ENCODE assay signal across 10 cellular contexts in genomic region chr16:89573826-89574680, GRCh38. TPM values are rescaled to one million over a fixed set of nuclear protein-coding genes. Genes with fewer than 3 reads are reported as not detected.
DNase-seq lines count a peak whose midpoint lies in the region; ATAC-seq and TF ChIP-seq lines count a peak whose summit lies in the region.
"Had no signal": no experiment of that assay in that cellular context is flagged by ENCODE, and none has a peak within 500 bp of the region (broad histone marks: within the 10 kb centered on the region; RNA-seq: fewer than 3 reads in every experiment).

No MANE protein-coding gene starts in this region.

- 77% methylated on average over 25 of the region's 31 CpGs for WGBS in hepatocyte (ENCODE audit: low lambda C conversion rate, missing lambda C conversion rate)

- no peaks in the 10 kb centered on the region for H3K79me2 ChIP-seq in hepatocyte

- peak overlapping the region; percentile 32 for H3K27ac Mint-ChIP-seq in activated naive CD4-positive, alpha-beta T cell treated with anti-CD3 and anti-CD28 coated beads, Interleukin-2, amount 50 U/mL, for 24 hours
- no peak overlapping the region for H3K27ac Mint-ChIP-seq in activated naive CD4-positive, alpha-beta T cell treated with anti-CD3 and anti-CD28 coated beads, Interleukin-2, amount 10 ng/mL, durations not matched to agents 7 days and 5 days
- H3K27ac Mint-ChIP-seq in stimulated activated naive B cell treated with anti-CD40 and anti-IgM and Interleukin-4, amounts not matched to agents 10 μg/mL and 1 μg/mL and 100 μg/mL, for 72 hours: no peak overlapping the region

- H3K27me3 ChIP-seq in hepatocyte: peaks cover 25% of the 10 kb centered on the region

- H3K27ac ChIP-seq in hepatocyte: no peak overlapping the region
- H3K27ac ChIP-seq: left lung had no signal

- peaks cover 8% of the 10 kb centered on the region for H3K27me3 Mint-ChIP-seq in activated naive CD4-positive, alpha-beta T cell treated with anti-CD3 and anti-CD28 coated beads, Interleukin-2, amount 50 U/mL, for 24 hours
- peaks cover 74% of the 10 kb centered on the region for H3K27me3 Mint-ChIP-seq in activated naive CD4-positive, alpha-beta T cell treated with anti-CD3 and anti-CD28 coated beads, Interleukin-2, amount 10 ng/mL, durations not matched to agents 7 days and 5 days
- peaks cover 15 to 30% of the 10 kb centered on the region in 2 donors for H3K27me3 Mint-ChIP-seq in stimulated activated naive B cell treated with anti-CD40 and anti-IgM and Interleukin-4, amounts not matched to agents 10 μg/mL and 1 μg/mL and 100 μg/mL, for 72 hours

- H3K36me3 ChIP-seq in hepatocyte (replicated peaks; ENCODE audit: insufficient read depth, low read depth): no peaks in the 10 kb centered on the region
- H3K36me3 ChIP-seq: left lung had no signal

- CTCF ChIA-PET in activated naive CD4-positive, alpha-beta T cell treated with anti-CD3 and anti-CD28 coated beads, Interleukin-2, amount 10 ng/mL, durations not matched to agents 7 days and 5 days (lab: Charles Lee): interaction anchor here (0.9 kb wide), 1 partner anchor 10 kb away, joined by 5 read pairs; no protein-coding TSS in a partner anchor
- CTCF ChIA-PET in HEK293T (lab: Yijun Ruan, JAX): no interaction called here

- no peaks in the 10 kb centered on the region for H3K36me3 Mint-ChIP-seq in activated naive CD4-positive, alpha-beta T cell treated with anti-CD3 and anti-CD28 coated beads, Interleukin-2, amount 50 U/mL, for 24 hours
- H3K36me3 Mint-ChIP-seq in activated naive CD4-positive, alpha-beta T cell treated with anti-CD3 and anti-CD28 coated beads, Interleukin-2, amount 10 ng/mL, durations not matched to agents 7 days and 5 days: no peaks in the 10 kb centered on the region
- peaks cover 1 to 4% of the 10 kb centered on the region in 2 donors for H3K36me3 Mint-ChIP-seq in stimulated activated naive B cell treated with anti-CD40 and anti-IgM and Interleukin-4, amounts not matched to agents 10 μg/mL and 1 μg/mL and 100 μg/mL, for 72 hours

- H3K4me3 ChIP-seq in hepatocyte: no peak overlapping the region

- POLR2A ChIA-PET in HEK293T (lab: Yijun Ruan, JAX): no interaction called here

- no peak for ATAC-seq in stimulated activated naive B cell treated with anti-CD40 and anti-IgM and Interleukin-4, amounts not matched to agents 10 μg/mL and 1 μg/mL and 100 μg/mL, for 72 hours (replicated peaks)

- TF ChIP-seq CTCF in hepatocyte (IDR thresholded peaks at IDR 0.05; ENCODE audit: poor library complexity): no peak

- no peaks in the 10 kb centered on the region for H3K9me3 ChIP-seq in hepatocyte (ENCODE audit: low read depth)
- H3K9me3 ChIP-seq: left lung had no signal

- H3K4me2 ChIP-seq in hepatocyte: peak overlapping the region; percentile 84

- DNase-seq in activated naive CD4-positive, alpha-beta T cell treated with anti-CD3 and anti-CD28 coated beads, Interleukin-2, amount 10 ng/mL, durations not matched to agents 7 days and 5 days: no peak
- DNase-seq in RKO (ENCODE audit: low spot score) (peak; percentile 57), hepatocyte (ENCODE audit: low spot score) (no peak), HK-2 (ENCODE audit: unreplicated experiment) (no peak), HEK293T (ENCODE audit: extremely low spot score) (no peak)
- no peak for DNase-seq in stimulated activated naive B cell treated with anti-CD40 and anti-IgM and Interleukin-4, amounts not matched to agents 10 μg/mL and 1 μg/mL and 100 μg/mL, for 72 hours
- DNase-seq in stimulated activated CD4-positive, alpha-beta T cell treated with anti-CD3 and anti-CD28 coated beads, Interleukin-4, amount 100 ng/mL, for 4 hours: no peak
- DNase-seq: left lung had no signal

- peaks cover 21% of the 10 kb centered on the region for H3K4me1 ChIP-seq in hepatocyte (ENCODE audit: insufficient read depth)

- no peaks in the 10 kb centered on the region for H3K9me3 Mint-ChIP-seq in activated naive CD4-positive, alpha-beta T cell treated with anti-CD3 and anti-CD28 coated beads, Interleukin-2, amount 50 U/mL, for 24 hours
- H3K9me3 Mint-ChIP-seq in activated naive CD4-positive, alpha-beta T cell treated with anti-CD3 and anti-CD28 coated beads, Interleukin-2, amount 10 ng/mL, durations not matched to agents 7 days and 5 days: no peaks in the 10 kb centered on the region
- no peaks in the 10 kb centered on the region for H3K9me3 Mint-ChIP-seq in stimulated activated naive B cell treated with anti-CD40 and anti-IgM and Interleukin-4, amounts not matched to agents 10 μg/mL and 1 μg/mL and 100 μg/mL, for 72 hours

- H3K4me3 Mint-ChIP-seq in activated naive CD4-positive, alpha-beta T cell treated with anti-CD3 and anti-CD28 coated beads, Interleukin-2, amount 50 U/mL, for 24 hours: peak overlapping the region; percentile 17
- no peak overlapping the region for H3K4me3 Mint-ChIP-seq in activated naive CD4-positive, alpha-beta T cell treated with anti-CD3 and anti-CD28 coated beads, Interleukin-2, amount 10 ng/mL, durations not matched to agents 7 days and 5 days
- peak overlapping the region; percentile 47 to 69 for H3K4me3 Mint-ChIP-seq in stimulated activated naive B cell treated with anti-CD40 and anti-IgM and Interleukin-4, amounts not matched to agents 10 μg/mL and 1 μg/mL and 100 μg/mL, for 72 hours

- no peaks in the 10 kb centered on the region for H4K20me1 ChIP-seq in hepatocyte (ENCODE audit: insufficient read depth, poor library complexity, severe bottlenecking)

- no peaks in the 10 kb centered on the region for H3K9me2 ChIP-seq in hepatocyte (replicated peaks; ENCODE audit: insufficient read depth)

- no peak overlapping the region for H2AFZ ChIP-seq in hepatocyte

- H3K4me1 Mint-ChIP-seq in activated naive CD4-positive, alpha-beta T cell treated with anti-CD3 and anti-CD28 coated beads, Interleukin-2, amount 50 U/mL, for 24 hours: peaks cover 23% of the 10 kb centered on the region
- peaks cover 28% of the 10 kb centered on the region for H3K4me1 Mint-ChIP-seq in activated naive CD4-positive, alpha-beta T cell treated with anti-CD3 and anti-CD28 coated beads, Interleukin-2, amount 10 ng/mL, durations not matched to agents 7 days and 5 days
- peaks cover 19 to 29% of the 10 kb centered on the region in 2 donors for H3K4me1 Mint-ChIP-seq in stimulated activated naive B cell treated with anti-CD40 and anti-IgM and Interleukin-4, amounts not matched to agents 10 μg/mL and 1 μg/mL and 100 μg/mL, for 72 hours

TF ChIP-seq in HEK293T, 16 proteins besides CTCF, POLR2A, EP300 and RAD21:
- TF ChIP-seq L3MBTL2 (conservative IDR thresholded peaks at IDR 0.05) (no peak), CTBP1 (IDR thresholded peaks at IDR 0.05; ENCODE audit: borderline replicate concordance) (no peak), LEF1 (IDR thresholded peaks at IDR 0.05; ENCODE audit: borderline replicate concordance) (no peak), NFRKB (IDR thresholded peaks at IDR 0.05) (no peak), SP1 (IDR thresholded peaks at IDR 0.05) (no peak), FOXK2 (IDR thresholded peaks at IDR 0.05) (no peak), ELF4 (IDR thresholded peaks at IDR 0.05) (no peak), TARDBP (IDR thresholded peaks at IDR 0.05) (no peak), SUZ12 (IDR thresholded peaks at IDR 0.05) (no peak), FOXM1 (IDR thresholded peaks at IDR 0.05; ENCODE audit: borderline replicate concordance) (no peak), PKNOX1 (IDR thresholded peaks at IDR 0.05) (no peak), BHLHE40 (IDR thresholded peaks at IDR 0.05; ENCODE audit: borderline replicate concordance) (no peak), HDGF (IDR thresholded peaks at IDR 0.05; ENCODE audit: borderline replicate concordance) (no peak), FOXA1 (IDR thresholded peaks at IDR 0.05) (no peak), ARNT (IDR thresholded peaks at IDR 0.05) (no peak), ZNF384 (IDR thresholded peaks at IDR 0.05) (no peak)

RNA-seq across cellular contexts. Expression of gene CPNE7, which starts 1.5 kb away (rescaled TPM):
- 6.6 and 8.7 TPM in 2 replicates for total RNA-seq in hepatocyte
- 24.8 and 32.2 TPM in 2 replicates for polyA plus RNA-seq in hepatocyte
- total RNA-seq: urinary bladder had no signal

RNA-seq across cellular contexts. Expression of gene RPL13, which starts 13.6 kb away (rescaled TPM):
- total RNA-seq in hepatocyte: 4,787 and 7,288 TPM in 2 replicates
- 1,312 and 1,458 TPM in 2 replicates for polyA plus RNA-seq in hepatocyte

RNA-seq across cellular contexts. Expression of gene DPEP1, which starts 39.4 kb away (rescaled TPM):
- 48.3 and 52.9 TPM in 2 replicates for total RNA-seq in hepatocyte
- polyA plus RNA-seq in hepatocyte: 106 and 128 TPM in 2 replicates
